10 cellular contexts compared by ENCODE assay signal in genomic region chr10:89413398-89413912, GRCh38. TPM values are rescaled to one million over a fixed set of nuclear protein-coding genes. Genes with fewer than 3 reads are reported as not detected.
DNase-seq lines count a peak whose midpoint lies in the region; TF ChIP-seq lines count a peak whose summit lies in the region.
"Had no signal": no experiment of that assay in that cellular context is flagged by ENCODE, and none has a peak within 500 bp of the region (broad histone marks: within the 10 kb centered on the region; RNA-seq: fewer than 3 reads in every experiment).

No MANE protein-coding gene starts in this region.

- H3K27me3 Mint-ChIP-seq in activated naive CD4-positive, alpha-beta T cell treated with anti-CD3 and anti-CD28 coated beads, Interleukin-2, amount 10 ng/mL, durations not matched to agents 7 days and 5 days: no peaks in the 10 kb centered on the region

- peaks cover 39% of the 10 kb centered on the region for H3K36me3 Mint-ChIP-seq in activated naive CD4-positive, alpha-beta T cell treated with anti-CD3 and anti-CD28 coated beads, Interleukin-2, amount 10 ng/mL, durations not matched to agents 7 days and 5 days

- peak overlapping the region; percentile 97 for H3K27ac Mint-ChIP-seq in activated naive CD4-positive, alpha-beta T cell treated with anti-CD3 and anti-CD28 coated beads, Interleukin-2, amount 10 ng/mL, durations not matched to agents 7 days and 5 days

- DNase-seq in activated naive CD4-positive, alpha-beta T cell treated with anti-CD3 and anti-CD28 coated beads, Interleukin-2, amount 10 ng/mL, durations not matched to agents 7 days and 5 days: no peak
- DNase-seq in activated naive CD4-positive, alpha-beta T cell treated with anti-CD3 and anti-CD28 coated beads, Interleukin-2, amount 50 U/mL, for 16 hours: no peak
- DNase-seq in astrocyte of the spinal cord (ENCODE audit: low read depth, low spot score) (no peak), transverse colon (no peak), NCI-H524 (lab: John Stamatoyannopoulos, UW) (no peak), SKM-1 (lab: John Stamatoyannopoulos, UW; ENCODE audit: unreplicated experiment) (no peak)
- DNase-seq in stimulated activated CD8-positive, alpha-beta memory T cell treated with anti-CD3 and anti-CD28 coated beads, Interleukin-4, amount 100 ng/mL, for 48 hours: no peak
- DNase-seq: activated CD8-positive, alpha-beta memory T cell treated with anti-CD3 and anti-CD28 coated beads, Interleukin-2, amount 50 U/mL, for 4 hours; DMS79 treated with DMSO at 0.1 percent for 48 hours had no signal

- H3K4me1 ChIP-seq in mucosa of rectum (ENCODE audit: control insufficient read depth in 2 of 2, insufficient read depth in 2 of 2, low read length in 2 of 2): peaks cover 10 to 20% of the 10 kb centered on the region in 2 donors
- peaks cover 6 to 38% (median 15%) of the 10 kb centered on the region in 4 donors for H3K4me1 ChIP-seq in transverse colon

- no peak for TF ChIP-seq EP300 in transverse colon (IDR thresholded peaks at IDR 0.05; ENCODE audit: low read depth)

- peak overlapping the region; percentile 71 for H3K4me3 ChIP-seq in astrocyte of the spinal cord (ENCODE audit: low read depth, low read length)
- peak overlapping the region; percentile 95 to 96 for H3K4me3 ChIP-seq in mucosa of rectum (ENCODE audit: low read length in 2 of 2)
- H3K4me3 ChIP-seq in transverse colon: peak overlapping the region in 1 of 4 donors; percentile 96

- H3K9me3 Mint-ChIP-seq in activated naive CD4-positive, alpha-beta T cell treated with anti-CD3 and anti-CD28 coated beads, Interleukin-2, amount 10 ng/mL, durations not matched to agents 7 days and 5 days: peaks cover 13% of the 10 kb centered on the region

- H3K36me3 ChIP-seq in mucosa of rectum (ENCODE audit: control insufficient read depth in 2 of 2, insufficient read depth in 2 of 2, low read length in 2 of 2): peaks cover 0 to 3% of the 10 kb centered on the region in 2 donors
- H3K36me3 ChIP-seq in transverse colon: peaks cover 0 to 6% (median 0%) of the 10 kb centered on the region in 4 donors

- WGBS in transverse colon (ENCODE audit: low coverage in 1 of 2), 2 donors: 13 to 82% methylated on average over 1 to 7 of the region's 7 CpGs

- no peak overlapping the region for H3K9ac ChIP-seq in mucosa of rectum (ENCODE audit: low read depth in 1 of 2, low read length in 2 of 2)

- peaks cover 63% of the 10 kb centered on the region for H3K4me1 Mint-ChIP-seq in activated naive CD4-positive, alpha-beta T cell treated with anti-CD3 and anti-CD28 coated beads, Interleukin-2, amount 10 ng/mL, durations not matched to agents 7 days and 5 days

- TF ChIP-seq CTCF in astrocyte of the spinal cord (IDR thresholded peaks at IDR 0.05; ENCODE audit: low read depth, low read length): no peak
- no peak for TF ChIP-seq CTCF in transverse colon (IDR thresholded peaks at IDR 0.05)

- H3K27ac ChIP-seq in mucosa of rectum (ENCODE audit: low read depth in 2 of 2, low read length in 2 of 2): peak overlapping the region in 1 of 2 donors; percentile 93
- H3K27ac ChIP-seq in transverse colon: peak overlapping the region; percentile 93 to 99 (median 95)

- TF ChIP-seq POLR2A in transverse colon (IDR thresholded peaks at IDR 0.05): no peak

- intact Hi-C loops in transverse colon (cut with DNase I; ENCODE audit: low total_unique reads): loop anchor here (2.0 kb wide), 1 partner anchor 67 kb away; no protein-coding TSS in a partner anchor

- in situ Hi-C loops in astrocyte of the spinal cord (cut with HindIII; ENCODE audit: low sequenced_read_pairs) (no loop called here), transverse colon (cut with MboI; ENCODE audit: low pct_ligation_motif_present in 1 of 4, low pct_unique_long_range_greater_than_20kb in 1 of 4, low sequenced_read_pairs in 3 of 4) (no loop called here)

- peak overlapping the region; percentile 88 for H3K4me3 Mint-ChIP-seq in activated naive CD4-positive, alpha-beta T cell treated with anti-CD3 and anti-CD28 coated beads, Interleukin-2, amount 10 ng/mL, durations not matched to agents 7 days and 5 days

- no peaks in the 10 kb centered on the region for H3K9me3 ChIP-seq in mucosa of rectum (ENCODE audit: control insufficient read depth in 2 of 2, low read length in 2 of 2)
- H3K9me3 ChIP-seq in transverse colon: no peaks in the 10 kb centered on the region

- H3K27me3 ChIP-seq in mucosa of rectum (ENCODE audit: control insufficient read depth in 2 of 2, insufficient read depth in 2 of 2, low read length in 2 of 2) (no peaks in the 10 kb centered on the region), transverse colon (no peaks in the 10 kb centered on the region)

- CTCF ChIA-PET in activated naive CD4-positive, alpha-beta T cell treated with anti-CD3 and anti-CD28 coated beads, Interleukin-2, amount 10 ng/mL, durations not matched to agents 7 days and 5 days (lab: Charles Lee): interaction anchor here (0.6 to 1.3 kb wide), 3 partner anchors 20 to 43 kb away, joined by 3 to 4 read pairs (median 4); partner anchors contain the start of gene IFIT1

RNA-seq across cellular contexts. Expression of gene IFIT5, which starts 0.9 kb away (rescaled TPM):
- total RNA-seq in transverse colon: 10 to 100 TPM in 3 of 4 donors, 1 to 10 TPM in 1; 1.5 to 12.5 (median 11.2) TPM

RNA-seq across cellular contexts. Expression of gene IFIT1, which starts 21.0 kb away (rescaled TPM):
- 10 to 100 TPM in 2 of 4 donors, 1 to 10 TPM in 2; 1.1 to 18.5 (median 9.4) TPM for total RNA-seq in transverse colon

RNA-seq across cellular contexts. Expression of gene IFIT1B, which starts 35.6 kb away (rescaled TPM):
- not detected for total RNA-seq in transverse colon
